ENCODE assay signal across 8 cellular contexts in the genomic region with DNA sequence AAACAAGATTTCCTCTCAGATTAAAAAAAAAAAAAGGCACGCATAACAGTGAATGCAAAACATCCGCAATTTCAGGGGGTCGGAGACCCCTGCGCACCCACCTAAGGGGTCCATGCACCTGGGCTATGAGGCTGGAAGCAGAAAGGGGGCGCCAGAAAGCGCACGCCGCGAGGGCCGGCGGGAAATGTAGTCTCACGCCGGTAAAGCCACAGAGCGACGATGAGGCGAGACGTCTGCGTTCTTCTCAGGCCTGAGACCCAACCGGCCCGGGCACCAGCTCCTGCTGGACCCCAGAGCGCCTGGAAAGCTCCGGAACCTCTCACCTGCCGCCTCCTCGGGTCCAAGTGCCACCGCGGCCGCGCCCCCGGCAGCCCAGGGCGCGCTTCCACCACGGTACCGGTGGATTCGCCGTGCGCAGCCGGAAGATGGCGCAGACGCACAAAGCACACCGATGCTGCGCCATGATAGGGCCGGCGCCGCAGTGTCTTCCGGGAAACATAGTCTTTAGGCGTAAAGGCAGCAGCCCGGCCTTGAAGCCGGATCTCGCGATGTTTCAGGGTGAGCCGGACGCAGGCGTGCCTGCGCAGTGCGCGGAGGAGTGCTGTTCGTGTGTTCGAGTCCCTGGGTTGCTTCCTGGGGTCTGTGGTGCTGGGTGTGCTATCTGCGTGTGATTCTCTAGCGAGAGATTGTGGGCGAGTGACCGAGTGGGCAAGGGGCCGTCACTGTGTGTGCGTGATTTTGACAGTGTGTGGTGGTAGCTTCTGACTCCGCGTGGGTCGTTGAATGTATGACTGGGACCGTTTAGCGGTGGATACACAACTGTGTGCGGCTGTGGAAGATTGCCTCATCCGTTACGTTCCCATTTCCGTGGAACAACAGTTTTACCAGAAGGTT. TPM values are rescaled to one million over a fixed set of nuclear protein-coding genes. Genes with fewer than 3 reads are reported as not detected.
DNase-seq lines count a peak whose midpoint lies in the region; ATAC-seq and TF ChIP-seq lines count a peak whose summit lies in the region.

TSS of gene ZNF582 (minus strand) at position 416 of the 894 bp plus-strand sequence. CDS start 1,782 bp downstream, outside the sequence.

- ATAC-seq in HG03064 (IDR thresholded peaks at IDR 0.05; ENCODE audit: low read depth, unreplicated experiment) = peak; percentile 90

- H3K27me3 ChIP-seq in dorsolateral prefrontal cortex (no peaks in the 10 kb centered on the region), liver (ENCODE audit: control insufficient read depth in 4 of 4, insufficient read depth in 4 of 4, low read length in 3 of 4) (no peaks in the 10 kb centered on the region)

- peak within 1 kb of the TSS; percentile 60 to 85 for H3K9ac ChIP-seq in liver (ENCODE audit: low read depth in 1 of 2, low read length in 2 of 2)

- peaks cover 7 to 64% (median 44%) of the 10 kb centered on the region in 4 donors for H3K9me3 ChIP-seq in liver (ENCODE audit: control insufficient read depth in 4 of 4, low read length in 3 of 4)

- H3K4me1 ChIP-seq in liver (ENCODE audit: control insufficient read depth in 4 of 4, insufficient read depth in 4 of 4, low read length in 3 of 4) = peaks cover 0 to 9% (median 5%) of the 10 kb centered on the region in 4 donors

- DNase-seq in SHP77 (lab: John Stamatoyannopoulos, UW) (peak; percentile 66 to 67), SHP77 treated with DMSO at 0.1 percent for 48 hours (lab: John Stamatoyannopoulos, UW) (no peak), NCI-H2196 treated with DMSO at 0.1 percent for 48 hours (lab: John Stamatoyannopoulos, UW; ENCODE audit: unreplicated experiment) (peak; percentile 87), dorsolateral prefrontal cortex (peak; percentile 89 to 97 (median 95))
- DNase-seq in activated CD4-positive, alpha-beta T cell treated with anti-CD3 and anti-CD28 coated beads, Interleukin-2, amount 50 U/mL, for 24 hours (ENCODE audit: low read depth in 1 of 2, low spot score in 1 of 2) = peak; percentile 76 to 91
- peak; percentile 90 for DNase-seq in stimulated activated CD4-positive, alpha-beta T cell treated with anti-CD3 and anti-CD28 coated beads, Interleukin-4, amount 100 ng/mL, for 1 hour

- 3% methylated on average over 73 of the region's 73 CpGs for WGBS in liver

- peak within 1 kb of the TSS; percentile 63 to 99 (median 84) for H3K4me3 ChIP-seq in dorsolateral prefrontal cortex
- peak within 1 kb of the TSS; percentile 67 to 95 (median 80) for H3K4me3 ChIP-seq in liver (ENCODE audit: low read depth in 1 of 3, low read length in 3 of 3)

- intact Hi-C loops in dorsolateral prefrontal cortex (cut with DNase I) = loop anchor here (1.0 to 10.0 kb wide), 6 partner anchors 11 to 253 kb away; partner anchors contain the start of genes ZNF583 (in 2 of the 2), ZNF444 (in 1 of the 2), ZNF470 (in 1 of the 2) and ZNF471 (in 1 of the 2)

- TF ChIP-seq CTCF in dorsolateral prefrontal cortex (IDR thresholded peaks at IDR 0.05 in 54 of 56, conservative IDR thresholded peaks at IDR 0.05 in 2 of 56; ENCODE audit: low read depth in 1 of 56, partially characterized antibody in 56 of 56) (peak; percentile 62 to 97 (median 85)), liver (IDR thresholded peaks at IDR 0.05; ENCODE audit: low read depth, low read length, missing input control) (peak; percentile 42)

- H3K27ac ChIP-seq in dorsolateral prefrontal cortex (peak within 1 kb of the TSS; percentile 89 to 100 (median 98)), liver (ENCODE audit: low read depth in 1 of 2, low read length in 2 of 2) (peak within 1 kb of the TSS; percentile 74 to 88)

- TF ChIP-seq RAD21 in liver (IDR thresholded peaks at IDR 0.05) = peak; percentile 36 to 44

- peaks cover 3 to 39% (median 37%) of the 10 kb centered on the region in 4 donors for H3K36me3 ChIP-seq in liver (ENCODE audit: control insufficient read depth in 4 of 4, insufficient read depth in 3 of 4, low read depth in 1 of 4, low read length in 3 of 4)

TF ChIP-seq in liver, 16 proteins besides CTCF, POLR2A, EP300 and RAD21:
- TF ChIP-seq YY1 (IDR thresholded peaks at IDR 0.05) (peak; percentile 97), NR2F2 (IDR thresholded peaks at IDR 0.05) (no peak), EGR1 (IDR thresholded peaks at IDR 0.05; ENCODE audit: low read depth in 2 of 2) (no peak), RXRA (IDR thresholded peaks at IDR 0.05) (no peak), GABPA (IDR thresholded peaks at IDR 0.05 in 1 of 2, conservative IDR thresholded peaks at IDR 0.05 in 1 of 2) (peak in 1 of 2 donors; percentile 86), FOXA1 (IDR thresholded peaks at IDR 0.05) (no peak), HNF4G (IDR thresholded peaks at IDR 0.05) (no peak), JUND (IDR thresholded peaks at IDR 0.05) (no peak), HNF4A (conservative IDR thresholded peaks at IDR 0.05) (no peak), SP1 (IDR thresholded peaks at IDR 0.05) (peak; percentile 16), TAF1 (conservative IDR thresholded peaks at IDR 0.05) (no peak), FOXA2 (IDR thresholded peaks at IDR 0.05) (no peak)
- TF ChIP-seq, protein P1, sequence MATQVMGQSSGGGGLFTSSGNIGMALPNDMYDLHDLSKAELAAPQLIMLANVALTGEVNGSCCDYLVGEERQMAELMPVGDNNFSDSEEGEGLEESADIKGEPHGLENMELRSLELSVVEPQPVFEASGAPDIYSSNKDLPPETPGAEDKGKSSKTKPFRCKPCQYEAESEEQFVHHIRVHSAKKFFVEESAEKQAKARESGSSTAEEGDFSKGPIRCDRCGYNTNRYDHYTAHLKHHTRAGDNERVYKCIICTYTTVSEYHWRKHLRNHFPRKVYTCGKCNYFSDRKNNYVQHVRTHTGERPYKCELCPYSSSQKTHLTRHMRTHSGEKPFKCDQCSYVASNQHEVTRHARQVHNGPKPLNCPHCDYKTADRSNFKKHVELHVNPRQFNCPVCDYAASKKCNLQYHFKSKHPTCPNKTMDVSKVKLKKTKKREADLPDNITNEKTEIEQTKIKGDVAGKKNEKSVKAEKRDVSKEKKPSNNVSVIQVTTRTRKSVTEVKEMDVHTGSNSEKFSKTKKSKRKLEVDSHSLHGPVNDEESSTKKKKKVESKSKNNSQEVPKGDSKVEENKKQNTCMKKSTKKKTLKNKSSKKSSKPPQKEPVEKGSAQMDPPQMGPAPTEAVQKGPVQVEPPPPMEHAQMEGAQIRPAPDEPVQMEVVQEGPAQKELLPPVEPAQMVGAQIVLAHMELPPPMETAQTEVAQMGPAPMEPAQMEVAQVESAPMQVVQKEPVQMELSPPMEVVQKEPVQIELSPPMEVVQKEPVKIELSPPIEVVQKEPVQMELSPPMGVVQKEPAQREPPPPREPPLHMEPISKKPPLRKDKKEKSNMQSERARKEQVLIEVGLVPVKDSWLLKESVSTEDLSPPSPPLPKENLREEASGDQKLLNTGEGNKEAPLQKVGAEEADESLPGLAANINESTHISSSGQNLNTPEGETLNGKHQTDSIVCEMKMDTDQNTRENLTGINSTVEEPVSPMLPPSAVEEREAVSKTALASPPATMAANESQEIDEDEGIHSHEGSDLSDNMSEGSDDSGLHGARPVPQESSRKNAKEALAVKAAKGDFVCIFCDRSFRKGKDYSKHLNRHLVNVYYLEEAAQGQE (IDR thresholded peaks at IDR 0.05) = peak; percentile 30
- TF ChIP-seq, protein P2, sequence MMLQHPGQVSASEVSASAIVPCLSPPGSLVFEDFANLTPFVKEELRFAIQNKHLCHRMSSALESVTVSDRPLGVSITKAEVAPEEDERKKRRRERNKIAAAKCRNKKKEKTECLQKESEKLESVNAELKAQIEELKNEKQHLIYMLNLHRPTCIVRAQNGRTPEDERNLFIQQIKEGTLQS (IDR thresholded peaks at IDR 0.05) = no peak
- TF ChIP-seq, protein P3, sequence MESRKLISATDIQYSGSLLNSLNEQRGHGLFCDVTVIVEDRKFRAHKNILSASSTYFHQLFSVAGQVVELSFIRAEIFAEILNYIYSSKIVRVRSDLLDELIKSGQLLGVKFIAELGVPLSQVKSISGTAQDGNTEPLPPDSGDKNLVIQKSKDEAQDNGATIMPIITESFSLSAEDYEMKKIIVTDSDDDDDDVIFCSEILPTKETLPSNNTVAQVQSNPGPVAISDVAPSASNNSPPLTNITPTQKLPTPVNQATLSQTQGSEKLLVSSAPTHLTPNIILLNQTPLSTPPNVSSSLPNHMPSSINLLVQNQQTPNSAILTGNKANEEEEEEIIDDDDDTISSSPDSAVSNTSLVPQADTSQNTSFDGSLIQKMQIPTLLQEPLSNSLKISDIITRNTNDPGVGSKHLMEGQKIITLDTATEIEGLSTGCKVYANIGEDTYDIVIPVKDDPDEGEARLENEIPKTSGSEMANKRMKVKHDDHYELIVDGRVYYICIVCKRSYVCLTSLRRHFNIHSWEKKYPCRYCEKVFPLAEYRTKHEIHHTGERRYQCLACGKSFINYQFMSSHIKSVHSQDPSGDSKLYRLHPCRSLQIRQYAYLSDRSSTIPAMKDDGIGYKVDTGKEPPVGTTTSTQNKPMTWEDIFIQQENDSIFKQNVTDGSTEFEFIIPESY (IDR thresholded peaks at IDR 0.05) = peak; percentile 99
- TF ChIP-seq, protein P4, sequence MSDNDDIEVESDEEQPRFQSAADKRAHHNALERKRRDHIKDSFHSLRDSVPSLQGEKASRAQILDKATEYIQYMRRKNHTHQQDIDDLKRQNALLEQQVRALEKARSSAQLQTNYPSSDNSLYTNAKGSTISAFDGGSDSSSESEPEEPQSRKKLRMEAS (IDR thresholded peaks at IDR 0.05) = peak; percentile 60
TF ChIP-seq in liver: peak in this region for 6.

RNA-seq across cellular contexts. Expression of gene ZNF582, which starts in this region (rescaled TPM):
- total RNA-seq in dorsolateral prefrontal cortex (10 to 100 TPM in 41 of 120 experiments, 1 to 10 TPM in 79; 5.1 to 16.3 (median 9.0) TPM), liver (1 to 10 TPM; 1.3 to 2.1 TPM)
- 1 to 10 TPM; 1.3 to 1.5 TPM for polyA plus RNA-seq in liver
